8 cellular contexts compared by ENCODE assay signal in the genomic region with DNA sequence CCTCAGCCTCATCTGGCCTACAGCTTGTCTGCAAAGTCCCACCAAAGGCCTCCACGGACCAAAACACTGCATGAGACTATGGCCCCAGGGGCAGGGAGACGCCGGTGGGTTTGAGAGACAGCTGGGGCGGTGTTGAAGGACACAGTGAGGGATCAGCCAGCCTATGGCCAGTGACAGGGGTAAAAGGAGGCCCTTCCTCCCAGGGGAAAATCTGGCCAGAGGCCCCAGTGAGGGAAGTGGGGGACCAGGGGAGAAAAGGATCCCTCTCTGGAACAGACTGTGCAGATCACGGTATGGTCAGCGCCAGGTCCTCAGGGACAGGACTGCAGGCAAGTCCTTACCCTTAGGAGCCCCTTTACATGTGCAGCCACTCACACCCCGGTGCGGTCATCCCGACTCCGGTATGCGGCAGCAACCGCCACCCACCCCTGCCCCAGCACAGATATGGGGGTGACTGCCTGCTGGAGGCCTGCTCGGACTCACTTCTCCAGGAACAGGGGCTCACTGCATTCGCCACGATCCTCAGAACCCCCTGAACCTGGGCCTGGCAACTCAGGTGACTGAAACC. TPM values are rescaled to one million over a fixed set of nuclear protein-coding genes. Genes with fewer than 3 reads are reported as not detected.
DNase-seq lines count a peak whose midpoint lies in the region; ATAC-seq and TF ChIP-seq lines count a peak whose summit lies in the region.

No MANE protein-coding gene starts in this region.

- CTCF ChIA-PET in PC-9 (lab: Charles Lee): no interaction called here

- 0 out of 2 replicates have a peak, but pooled peaks cover 8% of the 10 kb centered on the region for H4K20me1 ChIP-seq in PC-9 (ENCODE audit: insufficient read depth)

- H3K27ac ChIP-seq in PC-9: no peak overlapping the region
- H3K27ac ChIP-seq in colonic mucosa: peak overlapping the region; percentile 79
- H3K27ac ChIP-seq in muscle layer of duodenum (ENCODE audit: low read length): peak overlapping the region; percentile 77

- H3K27me3 ChIP-seq in PC-9 (ENCODE audit: insufficient read depth, low read depth) (no peaks in the 10 kb centered on the region), colonic mucosa (no peaks in the 10 kb centered on the region), muscle layer of duodenum (ENCODE audit: low read depth, low read length) (no peaks in the 10 kb centered on the region)

- H3F3A ChIP-seq in PC-9 (ENCODE audit: insufficient read depth, low read depth): peaks cover 30% of the 10 kb centered on the region

- DNase-seq in ELF-1 (ENCODE audit: low read depth, low spot score) (peak; percentile 32), PC-9 (peak in 1 of 2 experiments; percentile 8), colonic mucosa (no peak), NCI-H2171 treated with DMSO at 0.1 percent for 48 hours (lab: John Stamatoyannopoulos, UW) (no peak), NCI-H2107 (lab: John Stamatoyannopoulos, UW) (no peak), T1000 (lab: John Stamatoyannopoulos, UW) (no peak)

- TF ChIP-seq CTCF in PC-9 (conservative IDR thresholded peaks at IDR 0.05) (no peak), colonic mucosa (IDR thresholded peaks at IDR 0.05) (no peak)

- peak overlapping the region; percentile 93 for H3K4me3 ChIP-seq in PC-9
- peak overlapping the region; percentile 83 for H3K4me3 ChIP-seq in colonic mucosa
- H3K4me3 ChIP-seq in muscle layer of duodenum (ENCODE audit: low read depth in 1 of 2, low read length in 2 of 2): peak overlapping the region; percentile 78 to 87

- POLR2A ChIA-PET in PC-9 (lab: Charles Lee; ENCODE audit: unreplicated experiment): interaction anchor here (0.6 to 0.7 kb wide), 3 partner anchors 13 to 412 kb away, joined by 3 to 19 read pairs (median 3); no protein-coding TSS in a partner anchor

- no peaks in the 10 kb centered on the region for H3K9me2 ChIP-seq in PC-9 (ENCODE audit: insufficient read depth)

- ATAC-seq in HG03097 (IDR thresholded peaks at IDR 0.05; ENCODE audit: low FRiP score, unreplicated experiment): no peak

- intact Hi-C loops in PC-9 (cut with micrococcal nuclease; ENCODE audit: unreplicated experiment): loop anchor here (10.0 kb wide), 2 partner anchors 349 to 719 kb away; a partner anchor contains a TSS
- intact Hi-C loops in colonic mucosa (cut with DNase I): loop anchor here (10.0 kb wide), 1 partner anchor 49 kb away; a partner anchor contains a TSS

- H2AFZ ChIP-seq in PC-9: peak overlapping the region; percentile 84; the same call in 1 of the 2 replicates

- H3K4me1 ChIP-seq in PC-9 (replicated peaks; ENCODE audit: insufficient read depth) (peaks cover 56% of the 10 kb centered on the region), colonic mucosa (peaks cover 28% of the 10 kb centered on the region), muscle layer of duodenum (ENCODE audit: control insufficient read depth in 1 of 2, insufficient read depth in 2 of 2, low read length in 2 of 2) (peaks cover 36 to 39% of the 10 kb centered on the region in 2 donors)

- TSS peak; percentile 29 for BruUV-seq in PC-9 (replicated peaks; lab: Mats Ljungman, UMichigan)

- H3K9me3 ChIP-seq in PC-9 (ENCODE audit: insufficient read depth, low read depth): no peaks in the 10 kb centered on the region
- no peaks in the 10 kb centered on the region for H3K9me3 ChIP-seq in colonic mucosa
- H3K9me3 ChIP-seq in muscle layer of duodenum (ENCODE audit: control insufficient read depth in 1 of 2, low read length in 2 of 2): no peaks in the 10 kb centered on the region

- peaks cover 48% of the 10 kb centered on the region for H3K79me2 ChIP-seq in PC-9 (ENCODE audit: low read depth)

- peak overlapping the region; percentile 99 for H3K4me2 ChIP-seq in PC-9

- peak overlapping the region; percentile 84 to 95 for H3K9ac ChIP-seq in colonic mucosa (ENCODE audit: low read depth in 2 of 2, low read length in 2 of 2)

- H3K36me3 ChIP-seq in PC-9 (ENCODE audit: low read depth) (0 out of 2 replicates have a peak, but pooled peaks cover 3% of the 10 kb centered on the region), colonic mucosa (no peaks in the 10 kb centered on the region), muscle layer of duodenum (ENCODE audit: control insufficient read depth in 1 of 2, insufficient read depth in 2 of 2, low read length in 2 of 2) (peaks cover 5% of the 10 kb centered on the region in 2 donors)

RNA-seq across cellular contexts. Expression of a gene that starts 1.3 kb away (rescaled TPM):
- total RNA-seq in PC-9 (2021) (113 TPM in 2 replicates), colonic mucosa (100 to 1,000 TPM; 140 to 157 TPM)

RNA-seq across cellular contexts. Expression of a gene that starts 8.8 kb away (rescaled TPM):
- 10.6 and 12.9 TPM in 2 replicates for total RNA-seq in PC-9 (2021)
- total RNA-seq in colonic mucosa: under 1 TPM; 0.40 to 0.53 TPM

RNA-seq across cellular contexts. Expression of a gene that starts 33.4 kb away (rescaled TPM):
- 15.6 and 17.6 TPM in 2 replicates for total RNA-seq in PC-9 (2021)
- total RNA-seq in colonic mucosa: 10 to 100 TPM; 40.4 to 43.1 TPM

RNA-seq across cellular contexts. Expression of a gene that starts 34.9 kb away (rescaled TPM):
- total RNA-seq in PC-9 (2021) (26.6 and 30.7 TPM in 2 replicates), colonic mucosa (10 to 100 TPM; 20.4 to 21.5 TPM)

RNA-seq across cellular contexts. Expression of a gene that starts 47.2 kb away (rescaled TPM):
- 45.6 and 51.1 TPM in 2 replicates for total RNA-seq in PC-9 (2021)
- 10 to 100 TPM; 28.2 to 32.8 TPM for total RNA-seq in colonic mucosa
